Comparison of ENCODE assay signal across 1 cellular context in genomic region chr7:120885602-120886001, GRCh38. TPM values are rescaled to one million over a fixed set of nuclear protein-coding genes. Genes with fewer than 3 reads are reported as not detected.
"Had no signal": no experiment of that assay in that cellular context is flagged by ENCODE, and none has a peak within 500 bp of the region (broad histone marks: within the 10 kb centered on the region; RNA-seq: fewer than 3 reads in every experiment).

No MANE protein-coding gene starts in this region.

RNA-seq across cellular contexts. Expression of gene TSPAN12, which starts 27.7 kb away (rescaled TPM):
- total RNA-seq: MCF 10A had no signal
